In the genomic region with DNA sequence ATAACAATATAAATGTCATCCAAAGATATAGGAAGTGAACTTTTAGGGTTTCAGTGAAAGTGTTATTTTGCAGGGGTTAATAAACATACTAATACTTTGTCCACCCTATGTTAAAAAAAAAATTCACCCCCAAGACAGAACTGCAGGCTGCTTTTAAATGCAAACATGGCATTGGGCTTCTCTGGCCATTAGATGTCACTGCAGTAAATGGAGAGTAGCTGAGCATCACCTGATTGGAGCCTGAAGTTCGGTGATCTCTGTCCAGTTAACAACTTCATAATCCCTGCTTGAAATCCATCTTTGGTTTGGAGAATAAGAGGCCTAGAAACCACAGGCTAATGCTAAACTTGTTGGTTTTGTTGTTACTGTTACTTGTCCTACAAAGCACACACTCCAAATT, we compare ENCODE assay signal across 10 cellular contexts. TPM values are rescaled to one million over a fixed set of nuclear protein-coding genes. Genes with fewer than 3 reads are reported as not detected.
A peak's percentile ranks its signal among the peaks of the same experiment; 100 is the strongest.
DNase-seq lines count a peak whose midpoint lies in the region; ATAC-seq and TF ChIP-seq lines count a peak whose summit lies in the region.
"Had no signal": no experiment of that assay in that cellular context is flagged by ENCODE, and none has a peak within 500 bp of the region (broad histone marks: within the 10 kb centered on the region; RNA-seq: fewer than 3 reads in every experiment).

No MANE protein-coding gene starts in this region.

- DNase-seq in GDM1 (lab: John Stamatoyannopoulos, UW) (peak; percentile 11), NCI-H2227 treated with DMSO at 0.1 percent for 48 hours (lab: John Stamatoyannopoulos, UW) (peak; percentile 31), dorsolateral prefrontal cortex (no peak), activated gamma-delta T cell (lab: John Stamatoyannopoulos, UW) (no peak), ascending aorta (ENCODE audit: low spot score in 2 of 2) (no peak)
- DNase-seq in activated T-cell treated with anti-CD3 and anti-CD28 coated beads, Interleukin-2, amount 50 U/mL, for 72 hours: no peak
- no peak for DNase-seq in activated T-cell treated with anti-CD3 and anti-CD28 coated beads, Interleukin-2, amount 50 U/mL, for 48 hours
- DNase-seq: NCI-H2029 treated with DMSO at 0.1 percent for 48 hours had no signal

- peaks cover 5% of the 10 kb centered on the region for H3K27me3 Mint-ChIP-seq in activated T-cell treated with anti-CD3 and anti-CD28 coated beads, Interleukin-2, amount 50 U/mL, for 72 hours (ENCODE audit: low read depth)

- no peak for ATAC-seq in activated T-cell treated with anti-CD3 and anti-CD28 coated beads, Interleukin-2, amount 50 U/mL, for 72 hours (replicated peaks in 1 of 2)

- H3K27me3 ChIP-seq in dorsolateral prefrontal cortex: peaks cover 0 to 40% (median 0%) of the 10 kb centered on the region in 45 donors
- no peaks in the 10 kb centered on the region for H3K27me3 ChIP-seq in ascending aorta

- H3K4me3 ChIP-seq in dorsolateral prefrontal cortex (no peak overlapping the region), ascending aorta (no peak overlapping the region)

- no peaks in the 10 kb centered on the region for H3K36me3 Mint-ChIP-seq in activated T-cell treated with anti-CD3 and anti-CD28 coated beads, Interleukin-2, amount 50 U/mL, for 72 hours (ENCODE audit: insufficient read depth in 2 of 2)

- no peak overlapping the region for H3K4me3 Mint-ChIP-seq in activated T-cell treated with anti-CD3 and anti-CD28 coated beads, Interleukin-2, amount 50 U/mL, for 72 hours
- H3K4me3 Mint-ChIP-seq: T-helper 1 cell treated with Interleukin-12 subunit alpha and Interleukin-12 subunit beta and Interleukin-4 antibody, amounts not matched to agents 30 μg/mL and 1 μg/mL, for 36 hours had no signal

- H3K4me1 Mint-ChIP-seq in activated T-cell treated with anti-CD3 and anti-CD28 coated beads, Interleukin-2, amount 50 U/mL, for 72 hours (ENCODE audit: low read depth): no peaks in the 10 kb centered on the region

- intact Hi-C loops in dorsolateral prefrontal cortex (cut with DNase I) (no loop called here), ascending aorta (cut with DNase I) (no loop called here)

- peaks cover 0 to 5% of the 10 kb centered on the region in 2 donors for H3K36me3 ChIP-seq in ascending aorta

- H3K27ac ChIP-seq in 22Rv1 (no peak overlapping the region), dorsolateral prefrontal cortex (no peak overlapping the region), ascending aorta (no peak overlapping the region)

- H3K9me3 ChIP-seq in ascending aorta: no peaks in the 10 kb centered on the region

- TF ChIP-seq CTCF in 22Rv1 (IDR thresholded peaks at IDR 0.05) (peak; percentile 53), dorsolateral prefrontal cortex (IDR thresholded peaks at IDR 0.05 in 54 of 56, conservative IDR thresholded peaks at IDR 0.05 in 2 of 56; ENCODE audit: low read depth in 1 of 56, partially characterized antibody in 56 of 56) (peak in 35 of 56 donors; percentile 10 to 56 (median 29)), ascending aorta (IDR thresholded peaks at IDR 0.05) (no peak)

- H3K9me3 Mint-ChIP-seq in activated T-cell treated with anti-CD3 and anti-CD28 coated beads, Interleukin-2, amount 50 U/mL, for 72 hours: no peaks in the 10 kb centered on the region
- H3K9me3 Mint-ChIP-seq: T-helper 1 cell treated with Interleukin-12 subunit alpha and Interleukin-12 subunit beta and Interleukin-4 antibody, amounts not matched to agents 30 μg/mL and 1 μg/mL, for 36 hours had no signal

- H3K27ac Mint-ChIP-seq in activated T-cell treated with anti-CD3 and anti-CD28 coated beads, Interleukin-2, amount 50 U/mL, for 72 hours: no peak overlapping the region
- H3K27ac Mint-ChIP-seq: T-helper 1 cell treated with Interleukin-12 subunit alpha and Interleukin-12 subunit beta and Interleukin-4 antibody, amounts not matched to agents 30 μg/mL and 1 μg/mL, for 36 hours had no signal

- no peaks in the 10 kb centered on the region for H3K4me1 ChIP-seq in ascending aorta

RNA-seq across cellular contexts. Expression of gene SLC25A43, which starts 18.7 kb away (rescaled TPM):
- total RNA-seq in dorsolateral prefrontal cortex (10 to 100 TPM in 3 of 120 experiments, 1 to 10 TPM in 117; 2.7 to 11.4 (median 5.7) TPM), ascending aorta (26.6 TPM)
- 1 to 10 TPM; 8.9 to 9.8 TPM for total RNA-seq in activated T-cell treated with anti-CD3 and anti-CD28 coated beads, Interleukin-2, amount 50 U/mL, for 72 hours

RNA-seq across cellular contexts. Expression of gene SLC25A5, which starts 50.4 kb away (rescaled TPM):
- total RNA-seq in dorsolateral prefrontal cortex (100 to 1,000 TPM; 115 to 275 (median 184) TPM), ascending aorta (202 TPM)
- 100 to 1,000 TPM; 487 to 558 TPM for total RNA-seq in activated T-cell treated with anti-CD3 and anti-CD28 coated beads, Interleukin-2, amount 50 U/mL, for 72 hours

Comparison
In these comparisons a context has a peak if more than half of its experiments do, and no peak if none do; other contexts are left out.
1. CTCF ChIP-seq: peak in 22Rv1 (single experiment) and dorsolateral prefrontal cortex (35 of 56); none in ascending aorta (0 of 3).
2. DNase-seq: peak in GDM1 (single experiment) and NCI-H2227 treated with DMSO at 0.1 percent for 48 hours (single experiment); none in dorsolateral prefrontal cortex (0 of 10), activated gamma-delta T cell (single experiment), activated T-cell treated with anti-CD3 and anti-CD28 coated beads, Interleukin-2, amount 50 U/mL, for 72 hours (0 of 2), ascending aorta (0 of 2) and activated T-cell treated with anti-CD3 and anti-CD28 coated beads, Interleukin-2, amount 50 U/mL, for 48 hours (0 of 2).